In genomic region chr10:113011592-113012374, GRCh38 we compare ENCODE assay signal across 21 cellular contexts.
DNase-seq lines count a peak whose midpoint lies in the region; TF ChIP-seq lines count a peak whose summit lies in the region.
"Had no signal": no experiment of that assay in that cellular context is flagged by ENCODE, and none has a peak within 500 bp of the region (broad histone marks: within the 10 kb centered on the region; RNA-seq: fewer than 3 reads in every experiment).

No MANE protein-coding gene starts in this region.

- no peak for TF ChIP-seq EP300 in tibial nerve (IDR thresholded peaks at IDR 0.05)

- POLR2A ChIA-PET in AG04450 (lab: Yijun Ruan, JAX) = no interaction called here

- DNase-seq in AG04450 (ENCODE audit: low read depth, low spot score) (no peak), H9 (no peak), endodermal cell (no peak), osteocyte (ENCODE audit: extremely low spot score, unreplicated experiment) (no peak), tibial nerve (ENCODE audit: low spot score in 2 of 2) (no peak), T-helper 2 cell (no peak)
- no peak for DNase-seq in activated CD4-positive, CD25-positive, alpha-beta regulatory T cell (lab: John Stamatoyannopoulos, UW)
- DNase-seq in stimulated activated CD4-positive, alpha-beta T cell treated with anti-CD3 and anti-CD28 coated beads, Interleukin-1b, Interleukin-23, amount 100 ng/mL, for 48 hours = no peak
- DNase-seq: DMS153, DND-41, Kasumi-1, MV-4-11, NCI-H1105, NCI-H1436 treated with DMSO at 0.1 percent for 48 hours, NCI-H187 treated with DMSO at 0.1 percent for 48 hours, NCI-H2171 treated with DMSO at 0.1 percent for 48 hours, NCI-H524, NCI-H774 had no signal

- H3K18ac ChIP-seq in H9 (ENCODE audit: insufficient read length, low read depth, low read length) = no peak overlapping the region

- no peak overlapping the region for H2BK20ac ChIP-seq in H9 (ENCODE audit: low read depth, low read length, poor library complexity, severe bottlenecking)

- no CpG with 5 or more reads among the region's 12 CpGs for WGBS in H9 (ENCODE audit: extremely low coverage, insufficient read length, low lambda C conversion rate)
- WGBS in endodermal cell (ENCODE audit: insufficient coverage in 1 of 2, insufficient read length in 1 of 2), 2 experiments = 94 to 99% methylated on average over 10 to 12 of the region's 12 CpGs
- 90 to 93% methylated on average over 12 of the region's 12 CpGs for WGBS in tibial nerve, 2 donors

- peaks cover 48% of the 10 kb centered on the region; the same call in 1 of the 2 replicates for H3K79me2 ChIP-seq in H9 (ENCODE audit: insufficient read depth, low read length)

- H2BK12ac ChIP-seq in H9 (ENCODE audit: insufficient read length, low read depth, low read length) = no peak overlapping the region

- 0 out of 2 replicates have a peak, but pooled peaks have one; percentile 5 for TF ChIP-seq CTCF in AG04450 (IDR thresholded peaks at IDR 0.05; ENCODE audit: low read depth, low read length)
- TF ChIP-seq CTCF in H9 (conservative IDR thresholded peaks at IDR 0.05) = no peak
- peak; percentile 27 for TF ChIP-seq CTCF in endodermal cell (conservative IDR thresholded peaks at IDR 0.05)
- no peak for TF ChIP-seq CTCF in osteocyte (IDR thresholded peaks at IDR 0.05)
- no peak for TF ChIP-seq CTCF in tibial nerve (IDR thresholded peaks at IDR 0.05)

- H4K91ac ChIP-seq in H9 (ENCODE audit: insufficient read length, low read depth, low read length) = no peak overlapping the region

- H2BK5ac ChIP-seq in H9 (ENCODE audit: insufficient read length, low read length) = no peak overlapping the region

- H3K4ac ChIP-seq in H9 (ENCODE audit: low read depth, low read length) = no peak overlapping the region

- H3K23me2 ChIP-seq in H9 (ENCODE audit: insufficient read length, low read depth, low read length, poor library complexity, severe bottlenecking) = no peaks in the 10 kb centered on the region

- H3K27ac Mint-ChIP-seq in H9 = peak overlapping the region; percentile 31 to 67 (median 38); a peak in 5 of 7 replicates
- H3K27ac Mint-ChIP-seq in endodermal cell = peak overlapping the region; percentile 19
- H3K27ac Mint-ChIP-seq in osteocyte (ENCODE audit: unreplicated experiment) = peak overlapping the region; percentile 21
- H3K27ac Mint-ChIP-seq: B cell had no signal

- no peak overlapping the region for H3K56ac ChIP-seq in H9 (ENCODE audit: insufficient read length, low read depth, low read length)

- CTCF ChIA-PET in AG04450 (lab: Charles Lee) = no interaction called here

- H3K9me3 Mint-ChIP-seq in H9 (no peaks in the 10 kb centered on the region; a peak in 2 of 5 replicates), endodermal cell (no peaks in the 10 kb centered on the region), osteocyte (ENCODE audit: unreplicated experiment) (no peaks in the 10 kb centered on the region)

- no peak overlapping the region for H4K5ac ChIP-seq in H9 (ENCODE audit: insufficient read length, low read depth, low read length)

- no peak overlapping the region for H3K14ac ChIP-seq in H9 (ENCODE audit: insufficient read depth, low read length)

- H3K9ac ChIP-seq in H9 (ENCODE audit: extremely low read depth, insufficient read length, low read length) = no peak overlapping the region
- H3K9ac ChIP-seq in endodermal cell (ENCODE audit: extremely low read depth, low read length, poor library complexity, severe bottlenecking) = no peak overlapping the region

- no peak overlapping the region for H2BK120ac ChIP-seq in H9 (ENCODE audit: low read depth, low read length, poor library complexity, severe bottlenecking)

- H3K4me1 Mint-ChIP-seq in H9 (peaks cover 66 to 83% of the 10 kb centered on the region in 2 experiments), endodermal cell (peaks cover 40% of the 10 kb centered on the region), osteocyte (ENCODE audit: unreplicated experiment) (peaks cover 56% of the 10 kb centered on the region)
- H3K4me1 Mint-ChIP-seq: B cell had no signal

- H3K27ac ChIP-seq in AG04450 (ENCODE audit: low read depth, low read length) (no peak overlapping the region), H9 (ENCODE audit: insufficient read length, low read depth, low read length) (no peak overlapping the region), endodermal cell (ENCODE audit: low read depth, low read length) (no peak overlapping the region), tibial nerve (no peak overlapping the region)

- peaks cover 54% of the 10 kb centered on the region for H3K36me3 ChIP-seq in endodermal cell (ENCODE audit: control insufficient read depth, insufficient read depth, low read length)
- H3K36me3 ChIP-seq in tibial nerve = no peaks in the 10 kb centered on the region

- no peak for TF ChIP-seq POLR2A in tibial nerve (IDR thresholded peaks at IDR 0.05)

- H3K9me3 ChIP-seq in AG04450 (ENCODE audit: control insufficient read depth, insufficient read depth, low read length) (no peaks in the 10 kb centered on the region), H9 (ENCODE audit: control insufficient read depth, low read depth, low read length) (no peaks in the 10 kb centered on the region), endodermal cell (ENCODE audit: control insufficient read depth, low read length) (no peaks in the 10 kb centered on the region), tibial nerve (no peaks in the 10 kb centered on the region)

- no peak overlapping the region for H2BK15ac ChIP-seq in H9 (ENCODE audit: low read depth, low read length)

- peaks cover 11% of the 10 kb centered on the region for H3K79me1 ChIP-seq in H9 (ENCODE audit: insufficient read depth, low read depth, low read length, poor library complexity, severe bottlenecking)

- no peaks in the 10 kb centered on the region for H3K27me3 Mint-ChIP-seq in H9 (ENCODE audit: low read depth)
- H3K27me3 Mint-ChIP-seq in endodermal cell (ENCODE audit: insufficient read depth) = no peaks in the 10 kb centered on the region
- no peaks in the 10 kb centered on the region for H3K27me3 Mint-ChIP-seq in osteocyte (ENCODE audit: unreplicated experiment)

- H3K4me1 ChIP-seq in H9 (ENCODE audit: insufficient read depth, low read length) = peaks cover 9% of the 10 kb centered on the region
- H3K4me1 ChIP-seq in endodermal cell (ENCODE audit: control insufficient read depth, insufficient read depth, low read length) = peaks cover 7% of the 10 kb centered on the region
- peaks cover 0 to 43% (median 3%) of the 10 kb centered on the region in 4 donors for H3K4me1 ChIP-seq in tibial nerve

- no peak overlapping the region for H2AK5ac ChIP-seq in H9 (ENCODE audit: insufficient read length, low read length)

- no peak overlapping the region for H4K8ac ChIP-seq in H9 (replicated peaks; ENCODE audit: insufficient read length, low read depth, low read length)

- H3K27me3 ChIP-seq in AG04450 (ENCODE audit: control insufficient read depth, insufficient read depth, low read length) (no peaks in the 10 kb centered on the region), H9 (ENCODE audit: insufficient read depth, low read length) (no peaks in the 10 kb centered on the region), endodermal cell (ENCODE audit: control insufficient read depth, insufficient read depth, low read length, poor library complexity, severe bottlenecking) (no peaks in the 10 kb centered on the region), tibial nerve (no peaks in the 10 kb centered on the region)

- H3K4me3 Mint-ChIP-seq in H9 (no peak overlapping the region), endodermal cell (no peak overlapping the region), osteocyte (ENCODE audit: unreplicated experiment) (no peak overlapping the region)
- H3K4me3 Mint-ChIP-seq: B cell, CD14-positive monocyte had no signal

- H3K4me3 ChIP-seq in AG04450 (ENCODE audit: low read depth, low read length) = no peak overlapping the region
- no peak overlapping the region for H3K4me3 ChIP-seq in endodermal cell (ENCODE audit: low read length)
- H3K4me3 ChIP-seq in tibial nerve = no peak overlapping the region
- H3K4me3 ChIP-seq: K562 had no signal

- no peak overlapping the region for H3T11ph ChIP-seq in H9 (ENCODE audit: low read length)

- H3K36me3 Mint-ChIP-seq in H9 (ENCODE audit: insufficient read depth in 1 of 3, low read depth in 3 of 3) (peaks cover 31 to 54% (median 43%) of the 10 kb centered on the region in 3 experiments), endodermal cell (ENCODE audit: low read depth) (peaks cover 49% of the 10 kb centered on the region), osteocyte (ENCODE audit: unreplicated experiment) (peaks cover 23% of the 10 kb centered on the region)

- no peak overlapping the region for H3K23ac ChIP-seq in H9 (ENCODE audit: insufficient read length, low read depth, low read length)

- no peak overlapping the region for H2AFZ ChIP-seq in H9 (ENCODE audit: low read length)

- no peak overlapping the region for H3K4me2 ChIP-seq in H9 (ENCODE audit: insufficient read depth, insufficient read length, low read length)

- H4K20me1 ChIP-seq in H9 (ENCODE audit: control insufficient read depth, insufficient read depth, insufficient read length) = no peaks in the 10 kb centered on the region

Comparison
In these comparisons a context has a peak if more than half of its experiments do, and no peak if none do; other contexts are left out.
1. CTCF ChIP-seq: peak in AG04450 (single experiment) and endodermal cell (single experiment); none in H9 (single experiment), osteocyte (single experiment) and tibial nerve (0 of 5).
2. Peak in every context shown above with its lines, with median percentiles within 50 percentile points of each other: H3K27ac Mint-ChIP-seq.